ENCODE assay signal across 19 cellular contexts in the genomic region with DNA sequence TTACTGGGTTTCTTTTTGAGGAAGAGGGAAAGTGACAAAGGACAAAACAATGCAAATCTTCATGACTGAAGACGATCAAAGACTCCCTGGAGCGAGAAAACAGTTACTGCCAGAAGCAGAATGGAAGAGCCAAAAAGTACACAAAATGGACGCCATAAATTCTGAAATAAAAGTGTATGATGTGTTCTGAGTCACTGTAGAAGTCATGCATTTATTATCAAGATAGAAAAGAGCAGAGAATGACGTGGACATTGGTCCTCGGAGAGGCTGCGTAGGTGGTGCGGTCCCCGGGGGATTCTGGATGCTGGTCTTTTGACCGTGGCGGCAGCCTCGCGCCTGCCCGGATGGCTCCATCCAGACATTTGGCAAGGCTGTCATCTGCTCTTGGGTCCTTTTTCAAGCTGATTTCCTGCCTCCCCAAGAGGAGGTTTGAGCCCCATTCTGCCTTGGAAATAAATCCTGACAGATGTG. TPM values are rescaled to one million over a fixed set of nuclear protein-coding genes. Genes with fewer than 3 reads are reported as not detected.
DNase-seq lines count a peak whose midpoint lies in the region; ATAC-seq and TF ChIP-seq lines count a peak whose summit lies in the region.
"Had no signal": no experiment of that assay in that cellular context is flagged by ENCODE, and none has a peak within 500 bp of the region (broad histone marks: within the 10 kb centered on the region; RNA-seq: fewer than 3 reads in every experiment).

No MANE protein-coding gene starts in this region.

- H3K9me3 ChIP-seq in GM23248 (ENCODE audit: low read depth) (no peaks in the 10 kb centered on the region), osteoblast (ENCODE audit: low read depth, low read length) (no peaks in the 10 kb centered on the region), endodermal cell (ENCODE audit: control insufficient read depth, low read length) (no peaks in the 10 kb centered on the region)
- H3K9me3 ChIP-seq in CD4-positive, alpha-beta memory T cell (ENCODE audit: control insufficient read depth in 1 of 2, low read length in 2 of 2): no peaks in the 10 kb centered on the region
- H3K9me3 ChIP-seq: right atrium auricular region, thoracic aorta had no signal

- in situ Hi-C loops in GM23248 (cut with MboI): loop anchor here (10.0 kb wide), 1 partner anchor 323 kb away; no protein-coding TSS in a partner anchor

- H3K27me3 ChIP-seq in ACC112 (ENCODE audit: insufficient read depth, low read length): no peaks in the 10 kb centered on the region
- no peaks in the 10 kb centered on the region for H3K27me3 ChIP-seq in GM23248 (replicated peaks; ENCODE audit: insufficient read depth)
- H3K27me3 ChIP-seq in osteoblast (ENCODE audit: insufficient read depth, low read length): no peaks in the 10 kb centered on the region
- no peaks in the 10 kb centered on the region for H3K27me3 ChIP-seq in CD4-positive, alpha-beta memory T cell (ENCODE audit: insufficient read depth, low read length)
- no peaks in the 10 kb centered on the region for H3K27me3 ChIP-seq in endodermal cell (ENCODE audit: control insufficient read depth, insufficient read depth, low read length, poor library complexity, severe bottlenecking)
- H3K27me3 ChIP-seq: right atrium auricular region had no signal

- POLR2A ChIA-PET in CD4-positive, alpha-beta memory T cell (lab: Charles Lee; ENCODE audit: partially characterized antibody): no interaction called here

- H3K9ac ChIP-seq in GM23248 (peak overlapping the region; percentile 47; the same call in 1 of the 2 replicates), endodermal cell (ENCODE audit: extremely low read depth, low read length, poor library complexity, severe bottlenecking) (no peak overlapping the region)

- TF ChIP-seq CTCF in chondrocyte (IDR thresholded peaks at IDR 0.05): no peak
- no peak for TF ChIP-seq CTCF in osteoblast (IDR thresholded peaks at IDR 0.05; ENCODE audit: extremely low read depth, low read depth, low read length)
- no peak for TF ChIP-seq CTCF in endodermal cell (conservative IDR thresholded peaks at IDR 0.05)
- no peak for TF ChIP-seq CTCF in nephron progenitor cell (IDR thresholded peaks at IDR 0.05)

- H3K36me3 ChIP-seq in ACC112 (ENCODE audit: insufficient read depth, low read length) (no peaks in the 10 kb centered on the region), GM23248 (ENCODE audit: low read depth) (no peaks in the 10 kb centered on the region), osteoblast (ENCODE audit: insufficient read depth, low read length) (peaks cover 20% of the 10 kb centered on the region), endodermal cell (ENCODE audit: control insufficient read depth, insufficient read depth, low read length) (peaks cover 8% of the 10 kb centered on the region)
- H3K36me3 ChIP-seq in CD4-positive, alpha-beta memory T cell (ENCODE audit: insufficient read depth, low read length): no peaks in the 10 kb centered on the region
- H3K36me3 ChIP-seq: right atrium auricular region had no signal

- intact Hi-C loops in CD4-positive, alpha-beta memory T cell (cut with micrococcal nuclease): no loop called here

- H4K20me1 ChIP-seq in GM23248 (ENCODE audit: insufficient read depth): no peaks in the 10 kb centered on the region
- H4K20me1 ChIP-seq in osteoblast (ENCODE audit: insufficient read depth, low read length): no peaks in the 10 kb centered on the region

- peak overlapping the region; percentile 80 for H3K27ac ChIP-seq in ACC112 (ENCODE audit: low read depth, low read length)
- H3K27ac ChIP-seq in GM23248: peak overlapping the region; percentile 61
- H3K27ac ChIP-seq in osteoblast (ENCODE audit: low read depth, low read length): peak overlapping the region; percentile 95
- no peak overlapping the region for H3K27ac ChIP-seq in CD4-positive, alpha-beta memory T cell (ENCODE audit: low read depth, low read length)
- H3K27ac ChIP-seq in endodermal cell (ENCODE audit: low read depth, low read length): no peak overlapping the region
- H3K27ac ChIP-seq: coronary artery, right atrium auricular region, thoracic aorta had no signal

- H3K79me2 ChIP-seq in ACC112 (ENCODE audit: control insufficient read depth, insufficient read depth, low read length, unreplicated experiment) (no peaks in the 10 kb centered on the region), GM23248 (ENCODE audit: insufficient read depth) (no peaks in the 10 kb centered on the region), osteoblast (ENCODE audit: insufficient read depth, low read length) (peaks cover 2% of the 10 kb centered on the region)

- ATAC-seq in GM19395 (IDR thresholded peaks at IDR 0.05; ENCODE audit: unreplicated experiment): no peak
- ATAC-seq: CD8-positive, alpha-beta T cell; stimulated activated memory B cell treated with anti-CD40 and anti-IgM and Interleukin-4, amounts not matched to agents 10 μg/mL and 1 μg/mL and 100 μg/mL, for 72 hours had no signal

- H3K4me3 Mint-ChIP-seq in chondrocyte (ENCODE audit: unreplicated experiment) (no peak overlapping the region), endodermal cell (no peak overlapping the region), nephron progenitor cell (no peak overlapping the region)
- no peak overlapping the region for H3K4me3 Mint-ChIP-seq in CD4-positive, alpha-beta memory T cell
- H3K4me3 Mint-ChIP-seq: activated naive CD8-positive, alpha-beta T cell; activated T-helper 1 cell treated with anti-CD3 and anti-CD28 coated beads, Interleukin-12 subunit alpha, Interleukin-12 subunit beta, Interleukin-2, Interleukin-4 antibody, amounts not matched to agents 30 ng/mL and 10 ng/mL and 1 ng/mL, durations not matched to agents 14 hours and 24 hours and 36 hours; CD8-positive, alpha-beta T cell; stimulated activated memory B cell treated with anti-CD40 and anti-IgM and Interleukin-4, amounts not matched to agents 10 μg/mL and 1 μg/mL and 100 μg/mL, for 72 hours had no signal

- CTCF ChIA-PET in CD4-positive, alpha-beta memory T cell (lab: Charles Lee; ENCODE audit: partially characterized antibody): no interaction called here

- DNase-seq in GM23248 (peak; percentile 86), chondrocyte (ENCODE audit: low spot score) (peak; percentile 47), osteoblast (ENCODE audit: insufficient read length, low spot score, missing footprints) (peak; percentile 89), endodermal cell (no peak), nephron progenitor cell (no peak)
- no peak for DNase-seq in CD4-positive, alpha-beta memory T cell
- DNase-seq: CD8-positive, alpha-beta T cell; NCI-H1417 treated with DMSO at 0.1 percent for 48 hours; NCI-H526 treated with DMSO at 0.1 percent for 48 hours; occipital lobe had no signal

- H3K4me2 ChIP-seq in GM23248 (ENCODE audit: unreplicated experiment) (no peak overlapping the region), osteoblast (ENCODE audit: insufficient read depth, low read length) (peak overlapping the region; percentile 67)

- H3K4me1 ChIP-seq in ACC112 (ENCODE audit: control insufficient read depth, insufficient read depth, low read length, unreplicated experiment) (peaks cover 48% of the 10 kb centered on the region), GM23248 (ENCODE audit: insufficient read depth) (peaks cover 27% of the 10 kb centered on the region), osteoblast (ENCODE audit: insufficient read depth, low read length) (peaks cover 64% of the 10 kb centered on the region), endodermal cell (ENCODE audit: control insufficient read depth, insufficient read depth, low read length) (no peaks in the 10 kb centered on the region)
- H3K4me1 ChIP-seq in CD4-positive, alpha-beta memory T cell (ENCODE audit: insufficient read depth, low read length): no peaks in the 10 kb centered on the region

- H3K9me3 Mint-ChIP-seq in chondrocyte (ENCODE audit: low read depth) (no peaks in the 10 kb centered on the region), endodermal cell (no peaks in the 10 kb centered on the region), nephron progenitor cell (no peaks in the 10 kb centered on the region)
- no peaks in the 10 kb centered on the region for H3K9me3 Mint-ChIP-seq in CD4-positive, alpha-beta memory T cell
- H3K9me3 Mint-ChIP-seq: activated T-helper 1 cell treated with anti-CD3 and anti-CD28 coated beads, Interleukin-12 subunit alpha, Interleukin-12 subunit beta, Interleukin-2, Interleukin-4 antibody, amounts not matched to agents 30 ng/mL and 10 ng/mL and 1 ng/mL, durations not matched to agents 14 hours and 24 hours and 36 hours; CD8-positive, alpha-beta T cell; stimulated activated memory B cell treated with anti-CD40 and anti-IgM and Interleukin-4, amounts not matched to agents 10 μg/mL and 1 μg/mL and 100 μg/mL, for 72 hours had no signal

- no peaks in the 10 kb centered on the region; the same call in 1 of the 2 replicates for H3F3A ChIP-seq in GM23248 (ENCODE audit: insufficient read depth)

- H3K36me3 Mint-ChIP-seq in chondrocyte (ENCODE audit: low read depth) (peaks cover 18% of the 10 kb centered on the region), endodermal cell (ENCODE audit: low read depth) (peaks cover 3% of the 10 kb centered on the region), nephron progenitor cell (ENCODE audit: low read depth) (peaks cover 15% of the 10 kb centered on the region)
- peaks cover 0 to 2% of the 10 kb centered on the region in 2 donors for H3K36me3 Mint-ChIP-seq in CD4-positive, alpha-beta memory T cell
- H3K36me3 Mint-ChIP-seq: activated naive CD8-positive, alpha-beta T cell; CD8-positive, alpha-beta T cell; stimulated activated memory B cell treated with anti-CD40 and anti-IgM and Interleukin-4, amounts not matched to agents 10 μg/mL and 1 μg/mL and 100 μg/mL, for 72 hours had no signal

- no peaks in the 10 kb centered on the region for H3K9me2 ChIP-seq in GM23248 (ENCODE audit: insufficient read depth)

- 66 to 70% methylated on average over 13 of the region's 13 CpGs for WGBS in GM23248 (ENCODE audit: low coverage in 1 of 2, low lambda C conversion rate in 2 of 2, missing lambda C conversion rate in 2 of 2), 2 experiments
- WGBS in endodermal cell (ENCODE audit: insufficient coverage in 1 of 2, insufficient read length in 1 of 2), 2 experiments: 88 to 90% methylated on average over 11 to 13 of the region's 13 CpGs

- H3K4me3 ChIP-seq in ACC112 (ENCODE audit: low read depth, low read length) (no peak overlapping the region), GM23248 (no peak overlapping the region), osteoblast (ENCODE audit: insufficient read depth, low read length) (peak overlapping the region; percentile 17), endodermal cell (ENCODE audit: low read length) (no peak overlapping the region)
- H3K4me3 ChIP-seq in CD4-positive, alpha-beta memory T cell (ENCODE audit: low read length in 2 of 2): no peak overlapping the region
- H3K4me3 ChIP-seq: coronary artery, lung, right atrium auricular region, thoracic aorta had no signal

- no peak overlapping the region for H3K27ac Mint-ChIP-seq in chondrocyte (ENCODE audit: unreplicated experiment)
- H3K27ac Mint-ChIP-seq in CD4-positive, alpha-beta memory T cell: no peak overlapping the region
- no peak overlapping the region for H3K27ac Mint-ChIP-seq in endodermal cell
- no peak overlapping the region for H3K27ac Mint-ChIP-seq in nephron progenitor cell
- H3K27ac Mint-ChIP-seq: activated naive CD8-positive, alpha-beta T cell; activated T-helper 1 cell treated with anti-CD3 and anti-CD28 coated beads, Interleukin-12 subunit alpha, Interleukin-12 subunit beta, Interleukin-2, Interleukin-4 antibody, amounts not matched to agents 30 ng/mL and 10 ng/mL and 1 ng/mL, durations not matched to agents 14 hours and 24 hours and 36 hours; CD8-positive, alpha-beta T cell; stimulated activated memory B cell treated with anti-CD40 and anti-IgM and Interleukin-4, amounts not matched to agents 10 μg/mL and 1 μg/mL and 100 μg/mL, for 72 hours had no signal

- H3K4me1 Mint-ChIP-seq in chondrocyte (ENCODE audit: low read depth): peaks cover 58% of the 10 kb centered on the region
- peaks cover 0 to 3% (median 0%) of the 10 kb centered on the region in 4 donors for H3K4me1 Mint-ChIP-seq in CD4-positive, alpha-beta memory T cell
- H3K4me1 Mint-ChIP-seq in endodermal cell: peaks cover 3% of the 10 kb centered on the region
- peaks cover 13% of the 10 kb centered on the region for H3K4me1 Mint-ChIP-seq in nephron progenitor cell
- H3K4me1 Mint-ChIP-seq: stimulated activated memory B cell treated with anti-CD40 and anti-IgM and Interleukin-4, amounts not matched to agents 10 μg/mL and 1 μg/mL and 100 μg/mL, for 72 hours had no signal

- peak overlapping the region; percentile 54 for H2AFZ ChIP-seq in ACC112 (ENCODE audit: low read length, unreplicated experiment)
- H2AFZ ChIP-seq in GM23248: no peak overlapping the region
- H2AFZ ChIP-seq in osteoblast (ENCODE audit: low read length): peak overlapping the region; percentile 53

- H3K27me3 Mint-ChIP-seq in chondrocyte (ENCODE audit: low read depth) (no peaks in the 10 kb centered on the region), endodermal cell (ENCODE audit: insufficient read depth) (no peaks in the 10 kb centered on the region), nephron progenitor cell (ENCODE audit: low read depth, poor library complexity) (no peaks in the 10 kb centered on the region)
- H3K27me3 Mint-ChIP-seq in CD4-positive, alpha-beta memory T cell: peaks cover 0 to 2% of the 10 kb centered on the region in 2 donors
- H3K27me3 Mint-ChIP-seq: activated naive CD8-positive, alpha-beta T cell had no signal

RNA-seq across cellular contexts. Expression of a gene that starts 52.8 kb away (rescaled TPM):
- total RNA-seq in GM23248 (2014; rRNA removed; shearing (Covaris generic)): 18.6 TPM in 2 replicates
- 25.7 and 26.2 TPM in 2 replicates for polyA plus RNA-seq in GM23248 (2016; fragmentation: Nextera tagmentation; extraction: Ambion mirVana)
- total RNA-seq in chondrocyte: 33.0 to 99.3 TPM (median 33.2 TPM) in 3 replicates
- total RNA-seq in osteoblast: 40.2 and 41.5 TPM in 2 replicates
- total RNA-seq in CD4-positive, alpha-beta memory T cell: 10 to 100 TPM; 18.2 to 20.6 TPM
- polyA plus RNA-seq in CD4-positive, alpha-beta memory T cell: 1 to 10 TPM; 1.2 to 1.3 TPM
- total RNA-seq in endodermal cell: 10 to 100 TPM; 12.3 to 21.9 TPM
- polyA plus RNA-seq in endodermal cell (2013, experiment 1 of 2): 55.9 TPM
- polyA plus RNA-seq in endodermal cell (2013, experiment 2 of 2): 52.1 TPM

Comparison
In these comparisons a context has a peak if more than half of its experiments do, and no peak if none do; other contexts are left out.
1. H3K27ac ChIP-seq: peak in ACC112 (single experiment), GM23248 (single experiment) and osteoblast (single experiment); none in CD4-positive, alpha-beta memory T cell (single experiment) and endodermal cell (single experiment).
2. DNase-seq: peak in GM23248 (single experiment), chondrocyte (single experiment) and osteoblast (single experiment); none in CD4-positive, alpha-beta memory T cell (0 of 5), endodermal cell (single experiment) and nephron progenitor cell (single experiment).